ENCODE assay signal across 22 cellular contexts in the genomic region with DNA sequence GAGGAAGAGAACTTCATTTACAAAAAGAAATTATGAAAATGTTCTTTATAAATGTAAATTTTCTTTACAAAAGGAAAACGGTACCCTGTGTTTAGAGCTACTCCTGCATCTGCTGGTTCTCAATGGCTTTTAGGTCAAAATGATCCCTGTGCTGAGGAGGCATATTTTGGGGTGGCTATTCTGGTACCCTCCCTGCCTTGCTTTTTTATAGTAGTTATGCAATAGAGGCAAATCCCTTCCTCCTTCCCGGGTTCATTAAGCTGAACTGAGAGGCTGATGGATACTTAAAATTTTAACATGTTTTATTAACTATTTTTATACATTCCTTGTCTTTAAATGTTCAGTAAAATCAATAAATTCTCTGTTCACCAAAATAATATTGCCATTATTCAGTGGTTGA. TPM values are rescaled to one million over a fixed set of nuclear protein-coding genes. Genes with fewer than 3 reads are reported as not detected.
DNase-seq lines count a peak whose midpoint lies in the region; ATAC-seq, FAIRE-seq and TF ChIP-seq lines count a peak whose summit lies in the region.
"Had no signal": no experiment of that assay in that cellular context is flagged by ENCODE, and none has a peak within 500 bp of the region (broad histone marks: within the 10 kb centered on the region; RNA-seq: fewer than 3 reads in every experiment).

No MANE protein-coding gene starts in this region.

- H3K4me2 ChIP-seq in GM23338 (peak overlapping the region; percentile 45), Karpas-422 (ENCODE audit: low read depth, low read length, poor library complexity, severe bottlenecking) (peak overlapping the region; percentile 56), K562 (ENCODE audit: insufficient read depth, low read length) (no peak overlapping the region), GM23248 (ENCODE audit: unreplicated experiment) (no peak overlapping the region)
- H3K4me2 ChIP-seq: BLaER1 had no signal

- H4K20me1 ChIP-seq in GM23338 (replicated peaks; ENCODE audit: insufficient read depth) (no peaks in the 10 kb centered on the region), Karpas-422 (ENCODE audit: insufficient read depth, low read depth, low read length) (no peaks in the 10 kb centered on the region), K562 (replicated peaks; ENCODE audit: control insufficient read depth, insufficient read depth, low read length) (no peaks in the 10 kb centered on the region; the same call in 1 of the 2 replicates), GM23248 (ENCODE audit: insufficient read depth) (no peaks in the 10 kb centered on the region)
- H4K20me1 ChIP-seq: BLaER1 had no signal

- BruUV-seq in K562 (replicated peaks; lab: Mats Ljungman, UMichigan): no TSS peak

- no peaks in the 10 kb centered on the region for H3K27me3 ChIP-seq in GM23338 (ENCODE audit: insufficient read depth)
- no peaks in the 10 kb centered on the region; the same call in 1 of the 2 replicates for H3K27me3 ChIP-seq in Karpas-422 (ENCODE audit: low read length)
- no peaks in the 10 kb centered on the region; a peak in 1 of 5 replicates for H3K27me3 ChIP-seq in K562 (ENCODE audit: control insufficient read depth in 2 of 2, insufficient read depth in 2 of 2, low read length in 2 of 2)
- no peaks in the 10 kb centered on the region for H3K27me3 ChIP-seq in GM23248 (replicated peaks; ENCODE audit: insufficient read depth)
- H3K27me3 ChIP-seq: BLaER1 had no signal

- no peaks in the 10 kb centered on the region for H3K9me3 Mint-ChIP-seq in GM23338
- H3K9me3 Mint-ChIP-seq: CD4-positive, alpha-beta T cell; CD8-positive, alpha-beta memory T cell had no signal

- intact Hi-C loops in K562 (cut with micrococcal nuclease): loop anchor here (5.0 kb wide), 1 partner anchor 66 kb away; a partner anchor contains a TSS

- no peak overlapping the region for H3K4me3 ChIP-seq in GM23338
- peak overlapping the region; percentile 17; the same call in 1 of the 2 replicates for H3K4me3 ChIP-seq in Karpas-422 (ENCODE audit: low read length)
- H3K4me3 ChIP-seq in K562: no peak overlapping the region
- no peak overlapping the region for H3K4me3 ChIP-seq in GM23248
- H3K4me3 ChIP-seq: BLaER1, GM12878, HAP-1 had no signal

- in situ Hi-C loops in K562 (cut with MboI): no loop called here
- in situ Hi-C loops in GM23248 (cut with MboI): no loop called here

- TF ChIP-seq CTCF in GM23338 (conservative IDR thresholded peaks at IDR 0.05; ENCODE audit: low read depth in 2 of 2): no peak
- TF ChIP-seq CTCF in K562 (IDR thresholded peaks at IDR 0.05 in 2 of 3, conservative IDR thresholded peaks at IDR 0.05 in 1 of 3; ENCODE audit: insufficient read depth in 2 of 3, low read depth in 1 of 3, low read length in 3 of 3): no peak

- H3K4me3 Mint-ChIP-seq in GM23338: no peak overlapping the region
- H3K4me3 Mint-ChIP-seq: B cell; CD4-positive, alpha-beta T cell; CD8-positive, alpha-beta memory T cell had no signal

- H3K9me3 ChIP-seq in Karpas-422 (ENCODE audit: low read length) (no peaks in the 10 kb centered on the region), K562 (replicated peaks; ENCODE audit: control insufficient read depth, insufficient read depth, low read depth, low read length) (no peaks in the 10 kb centered on the region), GM23248 (ENCODE audit: low read depth) (no peaks in the 10 kb centered on the region)
- H3K9me3 ChIP-seq: BLaER1, HAP-1 had no signal

- H2AFZ ChIP-seq in GM23338 (peak overlapping the region; percentile 74), Karpas-422 (ENCODE audit: low read length) (no peak overlapping the region), K562 (ENCODE audit: low read depth, low read length) (no peak overlapping the region), GM23248 (no peak overlapping the region)

- peak overlapping the region; percentile 50 for H3K27ac Mint-ChIP-seq in GM23338
- H3K27ac Mint-ChIP-seq: B cell; CD4-positive, alpha-beta T cell; CD8-positive, alpha-beta memory T cell had no signal

- CTCF ChIA-PET in K562 (lab: Yijun Ruan, JAX; ENCODE audit: low intra/inter-chr PET ratio): no interaction called here

- TF ChIP-seq POLR2A in K562 (conservative IDR thresholded peaks at IDR 0.05): no peak

- no peaks in the 10 kb centered on the region for H3K36me3 Mint-ChIP-seq in GM23338 (ENCODE audit: low read depth)

- H3K9ac ChIP-seq in Karpas-422 (ENCODE audit: low read length) (no peak overlapping the region), K562 (ENCODE audit: insufficient read depth in 1 of 2, low read depth in 2 of 2, low read length in 2 of 2) (no peak overlapping the region), GM23248 (no peak overlapping the region)
- H3K9ac ChIP-seq: BLaER1 had no signal

- TF ChIP-seq EP300 in K562 (IDR thresholded peaks at IDR 0.05; ENCODE audit: low read length): no peak

- POLR2A ChIA-PET in K562 (lab: Yijun Ruan, JAX): no interaction called here

- TF ChIP-seq RAD21 in K562 (CRISPR knock-in tag; conservative IDR thresholded peaks at IDR 0.05 in 1 of 2, IDR thresholded peaks at IDR 0.05 in 1 of 2): no peak

- no peaks in the 10 kb centered on the region for H3K9me1 ChIP-seq in K562 (ENCODE audit: control insufficient read depth, insufficient read depth, low read length)

- H3K9me2 ChIP-seq in GM23338 (ENCODE audit: insufficient read depth) (no peaks in the 10 kb centered on the region), Karpas-422 (replicated peaks; ENCODE audit: insufficient read depth, low read length) (no peaks in the 10 kb centered on the region), GM23248 (ENCODE audit: insufficient read depth) (no peaks in the 10 kb centered on the region)

- peaks cover 6% of the 10 kb centered on the region for H3K27me3 Mint-ChIP-seq in GM23338 (ENCODE audit: insufficient read depth, low read depth, poor library complexity)
- H3K27me3 Mint-ChIP-seq: B cell; CD4-positive, alpha-beta T cell; CD8-positive, alpha-beta memory T cell had no signal

- H3K4me1 Mint-ChIP-seq in GM23338: peaks cover 23% of the 10 kb centered on the region
- H3K4me1 Mint-ChIP-seq: CD8-positive, alpha-beta memory T cell had no signal

- H3K79me2 ChIP-seq in GM23338 (replicated peaks; ENCODE audit: insufficient read depth): no peaks in the 10 kb centered on the region
- no peaks in the 10 kb centered on the region for H3K79me2 ChIP-seq in Karpas-422 (ENCODE audit: low read length)
- H3K79me2 ChIP-seq in K562 (ENCODE audit: control insufficient read depth, insufficient read depth, low read length): no peaks in the 10 kb centered on the region
- H3K79me2 ChIP-seq in GM23248 (ENCODE audit: insufficient read depth): no peaks in the 10 kb centered on the region

- H3K36me3 ChIP-seq in GM23338 (ENCODE audit: insufficient read depth) (no peaks in the 10 kb centered on the region), Karpas-422 (ENCODE audit: insufficient read depth, low read length) (no peaks in the 10 kb centered on the region), K562 (ENCODE audit: control insufficient read depth, insufficient read depth, low read length) (no peaks in the 10 kb centered on the region), GM23248 (ENCODE audit: low read depth) (no peaks in the 10 kb centered on the region)
- H3K36me3 ChIP-seq: BLaER1, HAP-1 had no signal

- ATAC-seq in GM23338: no peak
- no peak for ATAC-seq in K562
- ATAC-seq in GM19351 (IDR thresholded peaks at IDR 0.05; ENCODE audit: unreplicated experiment): no peak
- no peak for ATAC-seq in GM18867 (IDR thresholded peaks at IDR 0.05; ENCODE audit: unreplicated experiment)

- no peak overlapping the region for H3K27ac ChIP-seq in GM23338 (ENCODE audit: low read depth)
- no peak overlapping the region for H3K27ac ChIP-seq in Karpas-422 (ENCODE audit: low read length)
- H3K27ac ChIP-seq in K562 (ENCODE audit: extremely low read depth, low read depth, low read length): no peak overlapping the region
- H3K27ac ChIP-seq in substantia nigra (ENCODE audit: low read depth, low read length, poor library complexity, severe bottlenecking): peak overlapping the region; percentile 44
- no peak overlapping the region for H3K27ac ChIP-seq in GM23248
- H3K27ac ChIP-seq: 22Rv1, BLaER1, C4-2B had no signal

- DNase-seq in GM23338 (ENCODE audit: low spot score) (no peak), Karpas-422 (no peak), K562 (ENCODE audit: extremely low read depth in 1 of 4, low spot score in 3 of 4) (no peak), substantia nigra (lab: John Stamatoyannopoulos, UW) (no peak), GM23248 (no peak)
- DNase-seq: CD4-positive, alpha-beta T cell; CD8-positive, alpha-beta memory T cell; DMS 273 treated with DMSO at 0.1 percent for 48 hours; DMS79; EL; GDM1 had no signal

- FAIRE-seq in K562 (lab: Jason Lieb, UNC): no peak
- FAIRE-seq: A204.1, D721Med, GM12878, H54 had no signal

- H3F3A ChIP-seq in GM23338 (replicated peaks; ENCODE audit: low read depth) (no peaks in the 10 kb centered on the region), GM23248 (ENCODE audit: insufficient read depth) (no peaks in the 10 kb centered on the region)

- H3K4me1 ChIP-seq in GM23338 (ENCODE audit: insufficient read depth) (peaks cover 29% of the 10 kb centered on the region), Karpas-422 (ENCODE audit: low read length) (peaks cover 16% of the 10 kb centered on the region), K562 (replicated peaks in 1 of 2; ENCODE audit: control insufficient read depth in 2 of 2, insufficient read depth in 2 of 2, low read length in 2 of 2) (peaks cover 4 to 6% of the 10 kb centered on the region in 2 experiments; a peak in 1 of 5 replicates), GM23248 (ENCODE audit: insufficient read depth) (no peaks in the 10 kb centered on the region)
- H3K4me1 ChIP-seq: BLaER1, HAP-1 had no signal

- 17% methylated on average over 2 of the region's 2 CpGs for WGBS in K562 (ENCODE audit: insufficient coverage, low coverage, missing lambda C conversion rate)
- 32 to 34% methylated on average over 2 of the region's 2 CpGs for WGBS in GM23248 (ENCODE audit: low coverage in 1 of 2, low lambda C conversion rate in 2 of 2, missing lambda C conversion rate in 2 of 2), 2 experiments

RNA-seq across cellular contexts. Expression of a gene that starts 38.9 kb away (rescaled TPM):
- 0.45 and 1.0 TPM in 2 replicates for total RNA-seq in GM23338 (2014; rRNA removed; shearing (Covaris generic))
- polyA plus RNA-seq in GM23338 (2016; fragmentation: Nextera tagmentation; extraction: Ambion mirVana) (0.23 and 0.39 TPM in 2 replicates), K562 (2011; rRNA removed) (0.60 and 1.5 TPM in 2 replicates), K562 (2014; fragmentation: Illumina TruSeq; extraction: Trizol) (0.39 and 0.49 TPM in 2 replicates), K562 (2014; fragmentation: Nextera tagmentation; extraction: Ambion mirVana) (under 1 TPM; 0.53 to 0.69 TPM), K562 (2014; rRNA removed) (0.25 and 1.3 TPM in 2 replicates), GM23248 (2016; fragmentation: Nextera tagmentation; extraction: Ambion mirVana) (not detected in 2 replicates)
- total RNA-seq in Karpas-422 (2014; rRNA removed; shearing (Covaris generic); ENCODE audit: low replicate concordance): 0.04 and 0.07 TPM in 2 replicates
- 1.7 and 2.6 TPM in 2 replicates for total RNA-seq in K562 (2011; cell fraction: chromatin; rRNA removed; ENCODE audit: low replicate concordance)
- 0.92 and 1.0 TPM in 2 replicates for total RNA-seq in K562 (2011; cell fraction: nucleolus; rRNA removed)
- 1.8 and 2.4 TPM in 2 replicates for total RNA-seq in K562 (2011; cell fraction: nucleoplasm; rRNA removed)
- total RNA-seq in K562 (2014; rRNA removed) (0.59 and 0.86 TPM in 2 replicates), K562 (2014; rRNA removed; fragmentation: Illumina TruSeq; extraction: Trizol) (0.57 and 0.58 TPM in 2 replicates), K562 (2015; rRNA removed; fragmentation: Illumina TruSeq; extraction: Trizol) (0.34 and 0.58 TPM in 2 replicates), K562 (2021) (0.55 and 0.81 TPM in 2 replicates)
- 0.78 and 1.3 TPM in 2 replicates for polyA plus RNA-seq in K562 (2011; cell fraction: cytosol; rRNA removed)
- polyA plus RNA-seq in K562 (2011; cell fraction: nucleus; rRNA removed): 1.1 and 1.6 TPM in 2 replicates
- 0.40 and 0.62 TPM in 2 replicates for polyA plus RNA-seq in K562 (2012)
- polyA minus RNA-seq in K562 (2011; rRNA and poly(A)+ RNA removed): 2.0 and 2.2 TPM in 2 replicates
- 0.48 TPM in 1 of 2 replicates, not detected in the other for polyA minus RNA-seq in K562 (2011; cell fraction: cytosol; rRNA and poly(A)+ RNA removed)
- polyA minus RNA-seq in K562 (2011; cell fraction: nucleus; rRNA and poly(A)+ RNA removed): 2.2 and 5.2 TPM in 2 replicates
- total RNA-seq in GM23248 (2014; rRNA removed; shearing (Covaris generic)): not detected in 2 replicates

Comparison
In these comparisons a context has a peak if more than half of its experiments do, and no peak if none do; other contexts are left out.
1. H3K4me2 ChIP-seq: peak in GM23338 (single experiment) and Karpas-422 (single experiment); none in K562 (single experiment) and GM23248 (single experiment).